Comparison of ENCODE assay signal across 25 cellular contexts in genomic region chr4:75980576-75980975, GRCh38. TPM values are rescaled to one million over a fixed set of nuclear protein-coding genes. Genes with fewer than 3 reads are reported as not detected.
"Had no signal": no experiment of that assay in that cellular context is flagged by ENCODE, and none has a peak within 500 bp of the region (broad histone marks: within the 10 kb centered on the region; RNA-seq: fewer than 3 reads in every experiment).

No MANE protein-coding gene starts in this region.

- H3K4me1 ChIP-seq: ascending aorta had no signal

- DNase-seq: activated CD4-positive, alpha-beta T cell treated with anti-CD3 and anti-CD28 coated beads for 48 hours; activated CD4-positive, alpha-beta T cell treated with anti-CD3 and anti-CD28 coated beads, Interleukin-2, amount 50 U/mL, for 48 hours; activated CD8-positive, alpha-beta memory T cell treated with anti-CD3 and anti-CD28 coated beads, Interleukin-2, amount 50 U/mL, for 48 hours; activated effector memory CD4-positive, alpha-beta T cell treated with anti-CD3 and anti-CD28 coated beads, Interleukin-2, amount 50 U/mL, for 16 hours; activated naive CD4-positive, alpha-beta T cell treated with Interleukin-2 at 50 U/mL for 16 hours; activated naive CD8-positive, alpha-beta T cell treated with anti-CD3 and anti-CD28 coated beads, Interleukin-2, amount 50 U/mL, for 24 hours; activated T-cell treated with anti-CD3 and anti-CD28 coated beads, Interleukin-2, amount 50 U/mL, for 1 hour; amniotic stem cell; body of pancreas; MM.1S; NCI-H1105; NCI-H1436; NCI-H1694 treated with DMSO at 0.1 percent for 48 hours; NCI-H2029 treated with DMSO at 0.1 percent for 48 hours; NCI-H510A treated with DMSO at 0.1 percent for 48 hours; NCI-H69; PC-3; SHP77; SW 1271 had no signal

- H3K4me1 Mint-ChIP-seq: activated naive CD8-positive, alpha-beta T cell treated with anti-CD3 and anti-CD28 coated beads, Interleukin-2, amount 50 U/mL, for 24 hours had no signal

- ATAC-seq: activated CD4-positive, CD25-positive, alpha-beta regulatory T cell treated with anti-CD3 and anti-CD28 coated beads, Interleukin-2, amount 50 U/mL, for 24 hours; activated naive CD4-positive, alpha-beta T cell treated with anti-CD3 and anti-CD28 coated beads, Interleukin-2, amount 50 U/mL, for 72 hours; activated naive CD8-positive, alpha-beta T cell treated with anti-CD3 and anti-CD28 coated beads, Interleukin-2, amount 50 U/mL, for 24 hours; body of pancreas; PC-3; SK-N-SH treated with all-trans-retinoic acid at 6 μM for 48 hours had no signal

- H3K9me3 Mint-ChIP-seq: activated naive CD4-positive, alpha-beta T cell treated with anti-CD3 and anti-CD28 coated beads, Interleukin-2, amount 50 U/mL, for 72 hours; activated naive CD8-positive, alpha-beta T cell treated with anti-CD3 and anti-CD28 coated beads, Interleukin-2, amount 50 U/mL, for 24 hours had no signal

- H3K27ac Mint-ChIP-seq: activated naive CD4-positive, alpha-beta T cell treated with anti-CD3 and anti-CD28 coated beads, Interleukin-2, amount 50 U/mL, for 72 hours; activated naive CD8-positive, alpha-beta T cell treated with anti-CD3 and anti-CD28 coated beads, Interleukin-2, amount 50 U/mL, for 24 hours had no signal

- H3K4me3 Mint-ChIP-seq: activated naive CD8-positive, alpha-beta T cell treated with anti-CD3 and anti-CD28 coated beads, Interleukin-2, amount 50 U/mL, for 24 hours had no signal

- H3K27ac ChIP-seq: ascending aorta, body of pancreas, cardiac muscle cell, SJSA1 had no signal

- H3K27me3 ChIP-seq: ascending aorta, body of pancreas, cardiac muscle cell, SJSA1 had no signal

- H3K27me3 Mint-ChIP-seq: activated naive CD8-positive, alpha-beta T cell treated with anti-CD3 and anti-CD28 coated beads, Interleukin-2, amount 50 U/mL, for 24 hours had no signal

- H3K9me3 ChIP-seq: ascending aorta, body of pancreas, SJSA1 had no signal

- H3K4me3 ChIP-seq: ascending aorta, body of pancreas, cardiac muscle cell, SJSA1 had no signal

RNA-seq across cellular contexts. Expression of gene CXCL9, which starts 26.7 kb away (rescaled TPM):
- total RNA-seq: cardiac muscle cell, PC-3, SJSA1 had no signal
- polyA plus RNA-seq: cardiac muscle cell had no signal

RNA-seq across cellular contexts. Expression of gene CXCL10, which starts 42.7 kb away (rescaled TPM):
- total RNA-seq: ascending aorta, body of pancreas, cardiac muscle cell, PC-3 had no signal
- polyA plus RNA-seq: cardiac muscle cell had no signal

RNA-seq across cellular contexts. Expression of gene CXCL11, which starts 55.3 kb away (rescaled TPM):
- total RNA-seq: ascending aorta, cardiac muscle cell, PC-3, SJSA1 had no signal
- polyA plus RNA-seq: cardiac muscle cell had no signal
